1 cellular context compared by ENCODE assay signal in genomic region chr19:35167251-35168119, GRCh38.
TF ChIP-seq lines count a peak whose summit lies in the region.

No MANE protein-coding gene starts in this region.

TF ChIP-seq in GM12878, 131 proteins besides CTCF, POLR2A, EP300 and RAD21:
- TF ChIP-seq IKZF1 (conservative IDR thresholded peaks at IDR 0.05) (0 out of 2 replicates have a peak, but pooled peaks have one; percentile 28), SMARCA5 (IDR thresholded peaks at IDR 0.05) (peak; percentile 67; the same call in 1 of the 2 replicates), MTA2 (IDR thresholded peaks at IDR 0.05; ENCODE audit: low read depth) (peak; percentile 37; the same call in 1 of the 2 replicates), CEBPZ (IDR thresholded peaks at IDR 0.05; ENCODE audit: low read depth, low read length) (no peak), SPI1 (IDR thresholded peaks at IDR 0.05; ENCODE audit: borderline replicate concordance, insufficient read depth, low read depth, low read length) (0 out of 2 replicates have a peak, but pooled peaks have one; percentile 19), YY1 (IDR thresholded peaks at IDR 0.05; ENCODE audit: low read depth, low read length) (no peak), BHLHE40 (IDR thresholded peaks at IDR 0.05; ENCODE audit: borderline replicate concordance in 1 of 2, low read depth in 2 of 2, low read length in 1 of 2) (peak in 1 of 2 experiments; percentile 27; a peak in 1 of 4 replicates), DPF2 (IDR thresholded peaks at IDR 0.05) (0 out of 2 replicates have a peak, but pooled peaks have one; percentile 35), IKZF2 (IDR thresholded peaks at IDR 0.05) (peak; percentile 28 to 34; a peak in 2 of 4 replicates)
